1 cellular context compared by ENCODE assay signal in genomic region chr1:184158911-184159701, GRCh38.
TF ChIP-seq lines count a peak whose summit lies in the region.

No MANE protein-coding gene starts in this region.

TF ChIP-seq in GM23338, 12 proteins besides CTCF, POLR2A, EP300 and RAD21 (continued from another document):
- 0 out of 2 replicates have a peak, but pooled peaks have one; percentile 29 for TF ChIP-seq ZNF462 (CRISPR knock-in tag; IDR thresholded peaks at IDR 0.05)
